Comparison of ENCODE assay signal across 22 cellular contexts in the genomic region with DNA sequence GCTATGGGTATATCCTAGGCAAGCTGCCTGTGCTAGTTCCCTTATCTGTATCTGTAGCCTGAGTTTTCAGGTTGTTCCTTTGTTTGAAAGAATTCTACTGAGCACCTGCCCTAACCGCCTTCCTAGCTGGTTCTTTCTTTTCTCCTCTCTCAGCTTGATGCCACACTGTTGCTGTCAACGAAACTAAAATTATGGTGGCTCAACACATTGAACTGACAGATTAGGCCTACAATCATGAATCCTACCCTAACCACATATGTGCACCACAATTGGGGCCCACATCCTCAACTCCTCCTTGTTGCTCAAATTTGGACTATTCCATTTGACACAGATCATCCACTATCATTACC. TPM values are rescaled to one million over a fixed set of nuclear protein-coding genes. Genes with fewer than 3 reads are reported as not detected.
A peak's percentile ranks its signal among the peaks of the same experiment; 100 is the strongest.
DNase-seq lines count a peak whose midpoint lies in the region; ATAC-seq, FAIRE-seq and TF ChIP-seq lines count a peak whose summit lies in the region.
"Had no signal": no experiment of that assay in that cellular context is flagged by ENCODE, and none has a peak within 500 bp of the region (broad histone marks: within the 10 kb centered on the region; RNA-seq: fewer than 3 reads in every experiment).

No MANE protein-coding gene starts in this region.

- H3K4me1 ChIP-seq in HCT116 (ENCODE audit: control insufficient read depth in 1 of 2, insufficient read depth in 2 of 2, low read length in 2 of 2) (0 out of 4 replicates have a peak, but pooled peaks cover 0 to 5% of the 10 kb centered on the region in 2 experiments), neutrophil (ENCODE audit: control insufficient read depth in 1 of 2, insufficient read depth in 1 of 2, low read depth in 1 of 2, low read length in 1 of 2) (no peaks in the 10 kb centered on the region), pancreas (no peaks in the 10 kb centered on the region)
- H3K4me1 ChIP-seq: esophagus squamous epithelium, suprapubic skin, vagina had no signal

- H3K79me2 ChIP-seq in HCT116 (ENCODE audit: insufficient read depth, low read length): no peaks in the 10 kb centered on the region

- H3K9me3 ChIP-seq in HCT116 (ENCODE audit: control insufficient read depth in 1 of 2, insufficient read depth in 1 of 2, low read depth in 1 of 2, low read length in 2 of 2): peaks cover 0 to 17% of the 10 kb centered on the region in 2 experiments; a peak in 2 of 4 replicates
- peaks cover 15% of the 10 kb centered on the region for H3K9me3 ChIP-seq in neutrophil
- no peaks in the 10 kb centered on the region for H3K9me3 ChIP-seq in pancreas

- peaks cover 33% of the 10 kb centered on the region for H3K36me3 Mint-ChIP-seq in activated T-cell treated with anti-CD3 and anti-CD28 coated beads, Interleukin-2, amount 50 U/mL, for 24 hours (ENCODE audit: low read depth)
- peaks cover 28% of the 10 kb centered on the region for H3K36me3 Mint-ChIP-seq in activated naive CD8-positive, alpha-beta T cell treated with anti-CD3 and anti-CD28 coated beads, Interleukin-2, amount 50 U/mL, for 24 hours (ENCODE audit: low read depth)
- H3K36me3 Mint-ChIP-seq in immature natural killer cell: peaks cover 10 to 15% (median 13%) of the 10 kb centered on the region in 3 donors

- peaks cover 10% of the 10 kb centered on the region for H3K4me1 Mint-ChIP-seq in activated T-cell treated with anti-CD3 and anti-CD28 coated beads, Interleukin-2, amount 50 U/mL, for 24 hours (ENCODE audit: low read depth)
- peaks cover 21% of the 10 kb centered on the region for H3K4me1 Mint-ChIP-seq in activated naive CD8-positive, alpha-beta T cell treated with anti-CD3 and anti-CD28 coated beads, Interleukin-2, amount 50 U/mL, for 24 hours
- peaks cover 2 to 6% of the 10 kb centered on the region in 2 donors for H3K4me1 Mint-ChIP-seq in immature natural killer cell
- H3K4me1 Mint-ChIP-seq: H9 had no signal

- H3K9me3 Mint-ChIP-seq in activated T-cell treated with anti-CD3 and anti-CD28 coated beads, Interleukin-2, amount 50 U/mL, for 24 hours: peaks cover 26% of the 10 kb centered on the region
- peaks cover 36% of the 10 kb centered on the region for H3K9me3 Mint-ChIP-seq in activated naive CD8-positive, alpha-beta T cell treated with anti-CD3 and anti-CD28 coated beads, Interleukin-2, amount 50 U/mL, for 24 hours
- peaks cover 5 to 26% (median 21%) of the 10 kb centered on the region in 6 donors for H3K9me3 Mint-ChIP-seq in immature natural killer cell

- H3K27ac Mint-ChIP-seq in activated T-cell treated with anti-CD3 and anti-CD28 coated beads, Interleukin-2, amount 50 U/mL, for 24 hours: peak overlapping the region; percentile 5
- H3K27ac Mint-ChIP-seq in activated naive CD8-positive, alpha-beta T cell treated with anti-CD3 and anti-CD28 coated beads, Interleukin-2, amount 50 U/mL, for 24 hours: peak overlapping the region; percentile 52
- peak overlapping the region in 3 of 6 donors; percentile 5 to 44 (median 13) for H3K27ac Mint-ChIP-seq in immature natural killer cell
- H3K27ac Mint-ChIP-seq: CD8-positive, alpha-beta T cell; H9 had no signal

- TF ChIP-seq POLR2A in HCT116 (IDR thresholded peaks at IDR 0.05; ENCODE audit: borderline replicate concordance, extremely low read depth, insufficient read depth, insufficient read length): no peak

- intact Hi-C loops in HCT116 (cut with micrococcal nuclease) (no loop called here), pancreas (cut with DNase I) (no loop called here)

- H3K9me2 ChIP-seq in HCT116 (ENCODE audit: insufficient read depth): no peaks in the 10 kb centered on the region

- no peaks in the 10 kb centered on the region for H3K36me3 ChIP-seq in HCT116 (ENCODE audit: control insufficient read depth in 1 of 2, insufficient read depth in 2 of 2, low read length in 2 of 2)
- H3K36me3 ChIP-seq in neutrophil: no peaks in the 10 kb centered on the region
- no peaks in the 10 kb centered on the region for H3K36me3 ChIP-seq in pancreas
- H3K36me3 ChIP-seq: esophagus squamous epithelium, suprapubic skin, vagina had no signal

- POLR2A ChIA-PET in HCT116 (lab: Charles Lee): no interaction called here

- CTCF ChIA-PET in HCT116 (lab: Charles Lee): no interaction called here

- H2AFZ ChIP-seq in HCT116 (ENCODE audit: low read depth, low read length, poor library complexity, severe bottlenecking): no peak overlapping the region

- H4K20me1 ChIP-seq in HCT116 (ENCODE audit: insufficient read depth): no peaks in the 10 kb centered on the region

- no peak overlapping the region for H3K27ac ChIP-seq in HCT116 (ENCODE audit: low read depth, low read length)
- H3K27ac ChIP-seq in neutrophil: peak overlapping the region; percentile 24
- no peak overlapping the region for H3K27ac ChIP-seq in pancreas
- H3K27ac ChIP-seq: esophagus squamous epithelium, suprapubic skin, vagina had no signal

- RAD21 ChIA-PET in HCT116 (lab: Charles Lee; ENCODE audit: low non-redundant PET in 1 of 2, low total read pairs in 2 of 2, uncharacterized antibody in 2 of 2, unreplicated experiment in 2 of 2): no interaction called here

- ATAC-seq in HCT116 (no peak; the same call in 1 of the 2 replicates), pancreas (no peak)
- no peak for ATAC-seq in activated naive CD8-positive, alpha-beta T cell treated with anti-CD3 and anti-CD28 coated beads, Interleukin-2, amount 50 U/mL, for 24 hours
- ATAC-seq: CD8-positive, alpha-beta T cell; right cardiac atrium had no signal

- H3K4me2 ChIP-seq in HCT116 (ENCODE audit: low read length): no peak overlapping the region

- no peak for DNase-seq in activated T-cell treated with anti-CD3 and anti-CD28 coated beads, Interleukin-2, amount 50 U/mL, for 24 hours
- DNase-seq in activated T-cell treated with anti-CD3 and anti-CD28 coated beads for 4 hours (no peak), HCT116 (ENCODE audit: low read depth, low spot score) (peak; percentile 13), immature natural killer cell (no peak), DMS 273 (lab: John Stamatoyannopoulos, UW; ENCODE audit: unreplicated experiment) (no peak), pancreas (no peak)
- no peak for DNase-seq in activated naive CD8-positive, alpha-beta T cell treated with anti-CD3 and anti-CD28 coated beads, Interleukin-2, amount 50 U/mL, for 24 hours
- DNase-seq: anterior cingulate cortex; CD8-positive, alpha-beta T cell; central memory CD4-positive, alpha-beta T cell; esophagus squamous epithelium; H9; kidney glomerular epithelial cell; NCI-H1092; NCI-H2029 treated with DMSO at 0.1 percent for 48 hours; NK-92 treated with Interleukin-12 subunit alpha and Interleukin-12 subunit beta, amount 100 ng/mL, for 24 hours; right cardiac atrium; stimulated activated CD8-positive, alpha-beta memory T cell treated with anti-CD3 and anti-CD28 coated beads, Interleukin-4, amount 100 ng/mL, for 48 hours had no signal

- no peak overlapping the region for H3K4me3 Mint-ChIP-seq in activated T-cell treated with anti-CD3 and anti-CD28 coated beads, Interleukin-2, amount 50 U/mL, for 24 hours
- H3K4me3 Mint-ChIP-seq in activated naive CD8-positive, alpha-beta T cell treated with anti-CD3 and anti-CD28 coated beads, Interleukin-2, amount 50 U/mL, for 24 hours: no peak overlapping the region
- H3K4me3 Mint-ChIP-seq in immature natural killer cell: no peak overlapping the region
- H3K4me3 Mint-ChIP-seq: CD8-positive, alpha-beta T cell; H9 had no signal

- no peak for TF ChIP-seq CTCF in HCT116 (IDR thresholded peaks at IDR 0.05 in 2 of 3, conservative IDR thresholded peaks at IDR 0.05 in 1 of 3; ENCODE audit: borderline replicate concordance in 1 of 3, insufficient read depth in 1 of 3, low read depth in 2 of 3, low read length in 2 of 3)
- no peak for TF ChIP-seq CTCF in neutrophil (IDR thresholded peaks at IDR 0.05)
- no peak for TF ChIP-seq CTCF in pancreas (IDR thresholded peaks at IDR 0.05)

- WGBS in pancreas, 2 donors: 76 to 81% methylated on average over 2 of the region's 2 CpGs

- no peak overlapping the region for H3K4me3 ChIP-seq in HCT116 (replicated peaks in 1 of 2; ENCODE audit: low read depth in 1 of 2, low read length in 2 of 2)
- no peak overlapping the region for H3K4me3 ChIP-seq in neutrophil (ENCODE audit: low read depth in 1 of 2, low read length in 1 of 2)
- no peak overlapping the region for H3K4me3 ChIP-seq in pancreas
- H3K4me3 ChIP-seq: esophagus squamous epithelium, suprapubic skin, vagina had no signal

- H3K27me3 ChIP-seq in HCT116 (ENCODE audit: insufficient read depth, low read length) (no peaks in the 10 kb centered on the region), neutrophil (no peaks in the 10 kb centered on the region), pancreas (no peaks in the 10 kb centered on the region)
- H3K27me3 ChIP-seq: esophagus squamous epithelium, suprapubic skin, vagina had no signal

- no peak for TF ChIP-seq RAD21 in HCT116 (IDR thresholded peaks at IDR 0.05; ENCODE audit: low read depth)

- FAIRE-seq in pancreas (lab: Jason Lieb, UNC): no peak
- FAIRE-seq: RCC 7860 had no signal

- H3K27me3 Mint-ChIP-seq in activated T-cell treated with anti-CD3 and anti-CD28 coated beads, Interleukin-2, amount 50 U/mL, for 24 hours: no peaks in the 10 kb centered on the region
- H3K27me3 Mint-ChIP-seq in activated naive CD8-positive, alpha-beta T cell treated with anti-CD3 and anti-CD28 coated beads, Interleukin-2, amount 50 U/mL, for 24 hours: no peaks in the 10 kb centered on the region
- peaks cover 0 to 4% (median 2%) of the 10 kb centered on the region in 3 donors for H3K27me3 Mint-ChIP-seq in immature natural killer cell (ENCODE audit: low read depth in 3 of 3)

- H3K9ac ChIP-seq in HCT116 (ENCODE audit: low read length): no peak overlapping the region

- BruUV-seq in HCT116 (replicated peaks; lab: Mats Ljungman, UMichigan): no TSS peak

TF ChIP-seq in HCT116, 20 proteins besides CTCF, POLR2A, EP300 and RAD21:
- TF ChIP-seq CEBPB (IDR thresholded peaks at IDR 0.05; ENCODE audit: low read depth): no peak
- TF ChIP-seq JUND (IDR thresholded peaks at IDR 0.05): no peak
- TF ChIP-seq CBX3 (IDR thresholded peaks at IDR 0.05; ENCODE audit: low read depth): peak; percentile 85; the same call in 1 of the 2 replicates
- no peak for TF ChIP-seq ZFX (IDR thresholded peaks at IDR 0.05)

RNA-seq across cellular contexts. Expression of a gene that starts 36.2 kb away (rescaled TPM):
- total RNA-seq in HCT116 (2021; ENCODE audit: unreplicated experiment): 64.7 TPM
- 8.4 and 14.4 TPM in 2 replicates for polyA plus RNA-seq in HCT116 (2012)
- 100 to 1,000 TPM in 1 of 3 donors, 10 to 100 TPM in 2; 42.0 to 225 (median 59.6) TPM for polyA plus RNA-seq in immature natural killer cell
- total RNA-seq in pancreas: 10 to 100 TPM; 10.6 to 32.1 (median 15.6) TPM
- 10 to 100 TPM; 23.1 to 25.2 TPM for polyA plus RNA-seq in pancreas
